Comparison of ENCODE assay signal across 18 cellular contexts in genomic region chr5:20030125-20030524, GRCh38. TPM values are rescaled to one million over a fixed set of nuclear protein-coding genes. Genes with fewer than 3 reads are reported as not detected.
A peak's percentile ranks its signal among the peaks of the same experiment; 100 is the strongest.
DNase-seq lines count a peak whose midpoint lies in the region; ATAC-seq and TF ChIP-seq lines count a peak whose summit lies in the region.
"Had no signal": no experiment of that assay in that cellular context is flagged by ENCODE, and none has a peak within 500 bp of the region (broad histone marks: within the 10 kb centered on the region; RNA-seq: fewer than 3 reads in every experiment).

No MANE protein-coding gene starts in this region.

- no peak for ATAC-seq in GM18520 (IDR thresholded peaks at IDR 0.05; ENCODE audit: unreplicated experiment)
- no peak for ATAC-seq in HG02623 (IDR thresholded peaks at IDR 0.05; ENCODE audit: unreplicated experiment)
- ATAC-seq: A549, HCT116 had no signal

- H3K9me3 ChIP-seq in SU-DHL-6 (ENCODE audit: insufficient read depth, low read length) = no peaks in the 10 kb centered on the region
- H3K9me3 ChIP-seq: A549 had no signal

- H3K27me3 ChIP-seq in SU-DHL-6 (ENCODE audit: low read length) = no peaks in the 10 kb centered on the region

- no peak overlapping the region for H3K4me3 ChIP-seq in SU-DHL-6 (ENCODE audit: insufficient read depth, low read length, poor library complexity, severe bottlenecking)
- H3K4me3 ChIP-seq: A549, GM23248 had no signal

- TF ChIP-seq CTCF in SU-DHL-6 (IDR thresholded peaks at IDR 0.05; ENCODE audit: insufficient read depth, low read length, poor library complexity, severe bottlenecking) = no peak

- no peaks in the 10 kb centered on the region for H3K79me2 ChIP-seq in SU-DHL-6 (ENCODE audit: insufficient read depth, low read length)

- no peaks in the 10 kb centered on the region for H3K9me2 ChIP-seq in SU-DHL-6 (replicated peaks; ENCODE audit: insufficient read depth, low read length)

- H3K36me3 ChIP-seq in SU-DHL-6 (ENCODE audit: low read length) = no peaks in the 10 kb centered on the region

- H4K20me1 ChIP-seq in SU-DHL-6 (ENCODE audit: low read depth, low read length) = no peaks in the 10 kb centered on the region

- H2AFZ ChIP-seq in SU-DHL-6 (ENCODE audit: low read depth, low read length, severe bottlenecking) = peak overlapping the region; percentile 13
- H2AFZ ChIP-seq: GM23248 had no signal

- DNase-seq in EH (ENCODE audit: low read depth) (peak; percentile 30), H4 (ENCODE audit: low spot score) (peak; percentile 19), cortex of kidney (lab: John Stamatoyannopoulos, UW) (no peak), occipital lobe (lab: John Stamatoyannopoulos, UW) (no peak)
- DNase-seq: 8988T; C1 segment of cervical spinal cord; Calu3; CD4-positive, alpha-beta memory T cell; COR-L47; DMS153; DND-41; GM23248; H9 had no signal

- H3F3A ChIP-seq in SU-DHL-6 (ENCODE audit: insufficient read depth) = no peaks in the 10 kb centered on the region

- no peak overlapping the region for H3K9ac ChIP-seq in SU-DHL-6 (ENCODE audit: low read length)
- H3K9ac ChIP-seq: GM23248 had no signal

- no peak overlapping the region for H3K4me2 ChIP-seq in SU-DHL-6 (ENCODE audit: low read depth, low read length, poor library complexity, severe bottlenecking)
- H3K4me2 ChIP-seq: A549 had no signal

- H3K27ac ChIP-seq in SU-DHL-6 (ENCODE audit: low read depth, low read length) = no peak overlapping the region
- H3K27ac ChIP-seq: A549, GM23248 had no signal

RNA-seq across cellular contexts. Expression of gene CDH18, which starts 42.1 kb away (rescaled TPM):
- 3.2 and 9.8 TPM in 2 replicates for total RNA-seq in H4 (2014; rRNA removed; shearing (Covaris generic))
- total RNA-seq in occipital lobe = 10.0 TPM
- total RNA-seq: Calu3; CD4-positive, alpha-beta memory T cell; H9 had no signal

Comparison
In these comparisons a context has a peak if more than half of its experiments do, and no peak if none do; other contexts are left out.
1. DNase-seq: peak in EH (single experiment) and H4 (single experiment); none in cortex of kidney (single experiment) and occipital lobe (single experiment).